Comparison of ENCODE assay signal across 1 cellular context in the genomic region with DNA sequence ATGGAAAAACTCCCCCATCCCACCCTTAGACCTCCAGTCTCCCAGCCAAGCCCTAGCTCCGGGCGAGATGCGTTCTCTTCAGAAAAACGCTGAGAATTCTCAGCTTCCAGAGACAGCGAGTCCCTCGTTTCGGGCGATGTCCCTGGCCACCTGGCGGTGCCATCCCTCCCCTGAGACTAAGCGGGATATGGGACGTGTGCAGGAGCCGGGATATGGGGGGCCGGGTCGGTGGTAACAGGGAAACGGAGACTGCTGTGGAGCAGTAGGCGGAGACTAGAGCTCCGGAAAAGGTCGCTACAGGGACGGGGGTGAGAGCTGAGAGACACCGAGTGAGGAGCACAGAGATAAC.
TF ChIP-seq lines count a peak whose summit lies in the region.

No MANE protein-coding gene starts in this region.

TF ChIP-seq in HEK293, 187 proteins besides CTCF, POLR2A, EP300 and RAD21 (continued from another document):
- TF ChIP-seq, protein P1, sequence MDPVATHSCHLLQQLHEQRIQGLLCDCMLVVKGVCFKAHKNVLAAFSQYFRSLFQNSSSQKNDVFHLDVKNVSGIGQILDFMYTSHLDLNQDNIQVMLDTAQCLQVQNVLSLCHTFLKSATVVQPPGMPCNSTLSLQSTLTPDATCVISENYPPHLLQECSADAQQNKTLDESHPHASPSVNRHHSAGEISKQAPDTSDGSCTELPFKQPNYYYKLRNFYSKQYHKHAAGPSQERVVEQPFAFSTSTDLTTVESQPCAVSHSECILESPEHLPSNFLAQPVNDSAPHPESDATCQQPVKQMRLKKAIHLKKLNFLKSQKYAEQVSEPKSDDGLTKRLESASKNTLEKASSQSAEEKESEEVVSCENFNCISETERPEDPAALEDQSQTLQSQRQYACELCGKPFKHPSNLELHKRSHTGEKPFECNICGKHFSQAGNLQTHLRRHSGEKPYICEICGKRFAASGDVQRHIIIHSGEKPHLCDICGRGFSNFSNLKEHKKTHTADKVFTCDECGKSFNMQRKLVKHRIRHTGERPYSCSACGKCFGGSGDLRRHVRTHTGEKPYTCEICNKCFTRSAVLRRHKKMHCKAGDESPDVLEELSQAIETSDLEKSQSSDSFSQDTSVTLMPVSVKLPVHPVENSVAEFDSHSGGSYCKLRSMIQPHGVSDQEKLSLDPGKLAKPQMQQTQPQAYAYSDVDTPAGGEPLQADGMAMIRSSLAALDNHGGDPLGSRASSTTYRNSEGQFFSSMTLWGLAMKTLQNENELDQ (tag by site-specific recombination; IDR thresholded peaks at IDR 0.05; ENCODE audit: low read depth): no peak
- TF ChIP-seq ZNF514 (tag by site-specific recombination; IDR thresholded peaks at IDR 0.05) (no peak), INSM2 (tag by site-specific recombination; IDR thresholded peaks at IDR 0.05) (no peak), KLF16 (tag by site-specific recombination; IDR thresholded peaks at IDR 0.05) (peak; percentile 36), MZF1 (tag by site-specific recombination; IDR thresholded peaks at IDR 0.05; ENCODE audit: borderline replicate concordance) (no peak), ZBTB6 (tag by site-specific recombination; IDR thresholded peaks at IDR 0.05) (peak; percentile 93), ZBTB17 (tag by site-specific recombination; IDR thresholded peaks at IDR 0.05) (peak; percentile 92; the same call in 1 of the 2 replicates), ZNF350 (tag by site-specific recombination; IDR thresholded peaks at IDR 0.05) (no peak), ZNF174 (tag by site-specific recombination; IDR thresholded peaks at IDR 0.05) (no peak), ZNF660 (tag by site-specific recombination; IDR thresholded peaks at IDR 0.05) (no peak; the same call in 1 of the 2 replicates), ZNF114 (tag by site-specific recombination; IDR thresholded peaks at IDR 0.05) (no peak), GLI4 (tag by site-specific recombination; IDR thresholded peaks at IDR 0.05) (0 out of 2 replicates have a peak, but pooled peaks have one; percentile 11), ZBTB48 (tag by site-specific recombination; IDR thresholded peaks at IDR 0.05) (peak; percentile 33), ZNF398 (tag by site-specific recombination; IDR thresholded peaks at IDR 0.05) (peak; percentile 52), ZNF324 (tag by site-specific recombination; IDR thresholded peaks at IDR 0.05) (no peak), IKZF3 (tag by site-specific recombination; IDR thresholded peaks at IDR 0.05) (peak; percentile 64; the same call in 1 of the 2 replicates), ZNF658 (tag by site-specific recombination; IDR thresholded peaks at IDR 0.05) (no peak), ZNF580 (tag by site-specific recombination; IDR thresholded peaks at IDR 0.05) (no peak)
- TF ChIP-seq, protein P2, sequence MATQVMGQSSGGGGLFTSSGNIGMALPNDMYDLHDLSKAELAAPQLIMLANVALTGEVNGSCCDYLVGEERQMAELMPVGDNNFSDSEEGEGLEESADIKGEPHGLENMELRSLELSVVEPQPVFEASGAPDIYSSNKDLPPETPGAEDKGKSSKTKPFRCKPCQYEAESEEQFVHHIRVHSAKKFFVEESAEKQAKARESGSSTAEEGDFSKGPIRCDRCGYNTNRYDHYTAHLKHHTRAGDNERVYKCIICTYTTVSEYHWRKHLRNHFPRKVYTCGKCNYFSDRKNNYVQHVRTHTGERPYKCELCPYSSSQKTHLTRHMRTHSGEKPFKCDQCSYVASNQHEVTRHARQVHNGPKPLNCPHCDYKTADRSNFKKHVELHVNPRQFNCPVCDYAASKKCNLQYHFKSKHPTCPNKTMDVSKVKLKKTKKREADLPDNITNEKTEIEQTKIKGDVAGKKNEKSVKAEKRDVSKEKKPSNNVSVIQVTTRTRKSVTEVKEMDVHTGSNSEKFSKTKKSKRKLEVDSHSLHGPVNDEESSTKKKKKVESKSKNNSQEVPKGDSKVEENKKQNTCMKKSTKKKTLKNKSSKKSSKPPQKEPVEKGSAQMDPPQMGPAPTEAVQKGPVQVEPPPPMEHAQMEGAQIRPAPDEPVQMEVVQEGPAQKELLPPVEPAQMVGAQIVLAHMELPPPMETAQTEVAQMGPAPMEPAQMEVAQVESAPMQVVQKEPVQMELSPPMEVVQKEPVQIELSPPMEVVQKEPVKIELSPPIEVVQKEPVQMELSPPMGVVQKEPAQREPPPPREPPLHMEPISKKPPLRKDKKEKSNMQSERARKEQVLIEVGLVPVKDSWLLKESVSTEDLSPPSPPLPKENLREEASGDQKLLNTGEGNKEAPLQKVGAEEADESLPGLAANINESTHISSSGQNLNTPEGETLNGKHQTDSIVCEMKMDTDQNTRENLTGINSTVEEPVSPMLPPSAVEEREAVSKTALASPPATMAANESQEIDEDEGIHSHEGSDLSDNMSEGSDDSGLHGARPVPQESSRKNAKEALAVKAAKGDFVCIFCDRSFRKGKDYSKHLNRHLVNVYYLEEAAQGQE (tag by site-specific recombination; IDR thresholded peaks at IDR 0.05): no peak
- TF ChIP-seq, protein P3, sequence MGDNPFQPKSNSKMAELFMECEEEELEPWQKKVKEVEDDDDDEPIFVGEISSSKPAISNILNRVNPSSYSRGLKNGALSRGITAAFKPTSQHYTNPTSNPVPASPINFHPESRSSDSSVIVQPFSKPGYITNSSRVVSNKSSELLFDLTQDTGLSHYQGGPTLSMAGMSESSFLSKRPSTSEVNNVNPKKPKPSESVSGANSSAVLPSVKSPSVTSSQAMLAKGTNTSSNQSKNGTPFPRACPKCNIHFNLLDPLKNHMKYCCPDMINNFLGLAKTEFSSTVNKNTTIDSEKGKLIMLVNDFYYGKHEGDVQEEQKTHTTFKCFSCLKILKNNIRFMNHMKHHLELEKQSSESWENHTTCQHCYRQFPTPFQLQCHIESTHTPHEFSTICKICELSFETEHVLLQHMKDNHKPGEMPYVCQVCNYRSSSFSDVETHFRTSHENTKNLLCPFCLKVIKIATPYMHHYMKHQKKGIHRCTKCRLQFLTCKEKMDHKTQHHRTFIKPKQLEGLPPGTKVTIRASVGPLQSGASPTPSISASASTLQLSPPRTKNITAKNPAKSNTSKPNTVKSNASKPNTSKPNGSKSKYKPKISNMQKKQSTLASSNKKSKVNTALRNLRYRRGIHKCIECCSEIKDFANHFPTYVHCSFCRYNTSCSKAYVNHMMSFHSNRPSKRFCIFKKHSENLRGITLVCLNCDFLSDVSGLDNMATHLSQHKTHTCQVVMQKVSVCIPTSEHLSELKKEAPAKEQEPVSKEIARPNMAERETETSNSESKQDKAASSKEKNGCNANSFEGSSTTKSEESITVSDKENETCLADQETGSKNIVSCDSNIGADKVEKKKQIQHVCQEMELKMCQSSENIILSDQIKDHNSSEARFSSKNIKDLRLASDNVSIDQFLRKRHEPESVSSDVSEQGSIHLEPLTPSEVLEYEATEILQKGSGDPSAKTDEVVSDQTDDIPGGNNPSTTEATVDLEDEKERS (tag by site-specific recombination; IDR thresholded peaks at IDR 0.05): 0 out of 2 replicates have a peak, but pooled peaks have one; percentile 21
- TF ChIP-seq, protein P4, sequence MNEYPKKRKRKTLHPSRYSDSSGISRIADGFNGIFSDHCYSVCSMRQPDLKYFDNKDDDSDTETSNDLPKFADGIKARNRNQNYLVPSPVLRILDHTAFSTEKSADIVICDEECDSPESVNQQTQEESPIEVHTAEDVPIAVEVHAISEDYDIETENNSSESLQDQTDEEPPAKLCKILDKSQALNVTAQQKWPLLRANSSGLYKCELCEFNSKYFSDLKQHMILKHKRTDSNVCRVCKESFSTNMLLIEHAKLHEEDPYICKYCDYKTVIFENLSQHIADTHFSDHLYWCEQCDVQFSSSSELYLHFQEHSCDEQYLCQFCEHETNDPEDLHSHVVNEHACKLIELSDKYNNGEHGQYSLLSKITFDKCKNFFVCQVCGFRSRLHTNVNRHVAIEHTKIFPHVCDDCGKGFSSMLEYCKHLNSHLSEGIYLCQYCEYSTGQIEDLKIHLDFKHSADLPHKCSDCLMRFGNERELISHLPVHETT (tag by site-specific recombination; IDR thresholded peaks at IDR 0.05): no peak
